ENCODE assay signal across 11 cellular contexts in the genomic region with DNA sequence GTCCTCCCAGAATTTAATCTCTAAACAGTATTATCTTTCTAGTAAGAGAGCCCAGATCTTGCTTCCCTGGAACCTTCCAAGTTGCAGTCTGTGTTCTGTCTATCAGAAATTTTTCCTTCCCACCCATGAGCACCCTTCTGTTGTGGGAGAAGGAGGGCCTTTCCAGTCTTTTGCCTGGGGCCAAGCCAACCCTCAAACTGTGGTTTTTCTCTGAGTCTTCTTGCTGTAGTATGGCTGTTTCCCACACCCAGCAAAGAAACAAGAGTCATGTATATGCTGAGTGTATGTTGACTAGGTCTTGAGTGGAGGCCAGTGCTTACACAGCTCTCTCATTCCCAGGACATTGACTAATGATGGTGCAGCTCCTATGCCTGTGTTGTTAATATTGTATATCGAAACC.
DNase-seq lines count a peak whose midpoint lies in the region; ATAC-seq, FAIRE-seq and TF ChIP-seq lines count a peak whose summit lies in the region.
"Had no signal": no experiment of that assay in that cellular context is flagged by ENCODE, and none has a peak within 500 bp of the region (broad histone marks: within the 10 kb centered on the region; RNA-seq: fewer than 3 reads in every experiment).

No MANE protein-coding gene starts in this region.

- H3K36me3 ChIP-seq in RWPE2 (ENCODE audit: low read depth) (peaks cover 21% of the 10 kb centered on the region), OCI-LY7 (ENCODE audit: insufficient read depth, low read length) (peaks cover 5% of the 10 kb centered on the region; the same call in 1 of the 2 replicates)

- no peak overlapping the region for H3K4me2 ChIP-seq in OCI-LY7 (ENCODE audit: low read length)

- peak overlapping the region; percentile 93 for H3K27ac Mint-ChIP-seq in osteocyte (ENCODE audit: unreplicated experiment)
- H3K27ac Mint-ChIP-seq: stimulated activated memory B cell treated with anti-CD40 and anti-IgM and Interleukin-4, amounts not matched to agents 10 μg/mL and 1 μg/mL and 100 μg/mL, for 72 hours; T-cell had no signal

- no peak overlapping the region for H3K4me3 Mint-ChIP-seq in osteocyte (ENCODE audit: unreplicated experiment)
- H3K4me3 Mint-ChIP-seq: stimulated activated memory B cell treated with anti-CD40 and anti-IgM and Interleukin-4, amounts not matched to agents 10 μg/mL and 1 μg/mL and 100 μg/mL, for 72 hours; T-cell had no signal

- H3K4me1 ChIP-seq in RWPE2 (ENCODE audit: insufficient read depth, poor library complexity, severe bottlenecking) (peaks cover 37% of the 10 kb centered on the region), OCI-LY7 (ENCODE audit: insufficient read depth, low read length, poor library complexity, severe bottlenecking) (no peaks in the 10 kb centered on the region)

- intact Hi-C loops in OCI-LY7 (cut with micrococcal nuclease; ENCODE audit: unreplicated experiment) = no loop called here

- no peaks in the 10 kb centered on the region for H3K9me3 Mint-ChIP-seq in osteocyte (ENCODE audit: unreplicated experiment)
- H3K9me3 Mint-ChIP-seq: stimulated activated memory B cell treated with anti-CD40 and anti-IgM and Interleukin-4, amounts not matched to agents 10 μg/mL and 1 μg/mL and 100 μg/mL, for 72 hours; T-cell had no signal

- BruUV-seq in OCI-LY7 (replicated peaks; lab: Mats Ljungman, UMichigan) = no TSS peak

- H2AFZ ChIP-seq in OCI-LY7 (ENCODE audit: low read length) = no peak overlapping the region

- H3K4me3 ChIP-seq in RWPE2 (ENCODE audit: severe bottlenecking) (no peak overlapping the region), OCI-LY7 (ENCODE audit: low read depth, low read length, poor library complexity, severe bottlenecking) (no peak overlapping the region)

- peak; percentile 14 for FAIRE-seq in GM12892 (lab: Jason Lieb, UNC)

- no peaks in the 10 kb centered on the region for H3K27me3 ChIP-seq in RWPE2 (ENCODE audit: insufficient read depth, poor library complexity, severe bottlenecking)

- H3K27me3 Mint-ChIP-seq in osteocyte (ENCODE audit: unreplicated experiment) = no peaks in the 10 kb centered on the region
- H3K27me3 Mint-ChIP-seq: stimulated activated memory B cell treated with anti-CD40 and anti-IgM and Interleukin-4, amounts not matched to agents 10 μg/mL and 1 μg/mL and 100 μg/mL, for 72 hours; T-cell had no signal

- no peaks in the 10 kb centered on the region for H4K20me1 ChIP-seq in OCI-LY7 (ENCODE audit: insufficient read depth, low read length)

- peak; percentile 47 for ATAC-seq in RWPE2 (ENCODE audit: low read depth)
- ATAC-seq: stimulated activated memory B cell treated with anti-CD40 and anti-IgM and Interleukin-4, amounts not matched to agents 10 μg/mL and 1 μg/mL and 100 μg/mL, for 72 hours; T-cell had no signal

- H3K9me2 ChIP-seq in OCI-LY7 (ENCODE audit: insufficient read depth, low read length) = no peaks in the 10 kb centered on the region

- H3K9me3 ChIP-seq in RWPE2 (ENCODE audit: severe bottlenecking) (no peaks in the 10 kb centered on the region), OCI-LY7 (ENCODE audit: low read length) (no peaks in the 10 kb centered on the region)

- peaks cover 2% of the 10 kb centered on the region for H3K36me3 Mint-ChIP-seq in osteocyte (ENCODE audit: unreplicated experiment)

- DNase-seq in GM12892 (ENCODE audit: insufficient read length) (no peak), RWPE2 (ENCODE audit: low spot score) (no peak), fibroblast of gingiva (ENCODE audit: low read depth) (peak; percentile 75), osteocyte (ENCODE audit: extremely low spot score, unreplicated experiment) (no peak), NCI-H2029 treated with DMSO at 0.1 percent for 48 hours (lab: John Stamatoyannopoulos, UW) (no peak), OCI-LY7 (ENCODE audit: low spot score) (no peak)
- DNase-seq in activated effector memory CD4-positive, alpha-beta T cell treated with anti-CD3 and anti-CD28 coated beads, Interleukin-2, amount 50 U/mL, for 16 hours = no peak
- DNase-seq in stimulated activated naive CD4-positive, alpha-beta T cell (lab: John Stamatoyannopoulos, UW) = no peak
- DNase-seq: Karpas-422, T-cell had no signal

- peak overlapping the region; percentile 88 for H3K27ac ChIP-seq in RWPE2 (ENCODE audit: poor library complexity, severe bottlenecking)
- no peak overlapping the region for H3K27ac ChIP-seq in OCI-LY7 (ENCODE audit: low read depth, low read length, poor library complexity, severe bottlenecking)

- TF ChIP-seq CTCF in RWPE2 (IDR thresholded peaks at IDR 0.05; ENCODE audit: poor library complexity, severe bottlenecking) = no peak
- no peak for TF ChIP-seq CTCF in osteocyte (IDR thresholded peaks at IDR 0.05)
- no peak for TF ChIP-seq CTCF in OCI-LY7 (conservative IDR thresholded peaks at IDR 0.05; ENCODE audit: low read length)

- CTCF ChIA-PET in OCI-LY7 (lab: Charles Lee; ENCODE audit: unreplicated experiment) = no interaction called here

- no peaks in the 10 kb centered on the region for H3K79me2 ChIP-seq in OCI-LY7 (ENCODE audit: insufficient read depth, low read depth, low read length)

- H3K4me1 Mint-ChIP-seq in osteocyte (ENCODE audit: unreplicated experiment) = peaks cover 66% of the 10 kb centered on the region
- H3K4me1 Mint-ChIP-seq: stimulated activated memory B cell treated with anti-CD40 and anti-IgM and Interleukin-4, amounts not matched to agents 10 μg/mL and 1 μg/mL and 100 μg/mL, for 72 hours; T-cell had no signal

- no peak for TF ChIP-seq POLR2A in GM12892 (IDR thresholded peaks at IDR 0.05; ENCODE audit: low read depth, low read length)

- POLR2A ChIA-PET in OCI-LY7 (lab: Charles Lee) = no interaction called here
